Comparison of ENCODE assay signal across 7 cellular contexts in the genomic region with DNA sequence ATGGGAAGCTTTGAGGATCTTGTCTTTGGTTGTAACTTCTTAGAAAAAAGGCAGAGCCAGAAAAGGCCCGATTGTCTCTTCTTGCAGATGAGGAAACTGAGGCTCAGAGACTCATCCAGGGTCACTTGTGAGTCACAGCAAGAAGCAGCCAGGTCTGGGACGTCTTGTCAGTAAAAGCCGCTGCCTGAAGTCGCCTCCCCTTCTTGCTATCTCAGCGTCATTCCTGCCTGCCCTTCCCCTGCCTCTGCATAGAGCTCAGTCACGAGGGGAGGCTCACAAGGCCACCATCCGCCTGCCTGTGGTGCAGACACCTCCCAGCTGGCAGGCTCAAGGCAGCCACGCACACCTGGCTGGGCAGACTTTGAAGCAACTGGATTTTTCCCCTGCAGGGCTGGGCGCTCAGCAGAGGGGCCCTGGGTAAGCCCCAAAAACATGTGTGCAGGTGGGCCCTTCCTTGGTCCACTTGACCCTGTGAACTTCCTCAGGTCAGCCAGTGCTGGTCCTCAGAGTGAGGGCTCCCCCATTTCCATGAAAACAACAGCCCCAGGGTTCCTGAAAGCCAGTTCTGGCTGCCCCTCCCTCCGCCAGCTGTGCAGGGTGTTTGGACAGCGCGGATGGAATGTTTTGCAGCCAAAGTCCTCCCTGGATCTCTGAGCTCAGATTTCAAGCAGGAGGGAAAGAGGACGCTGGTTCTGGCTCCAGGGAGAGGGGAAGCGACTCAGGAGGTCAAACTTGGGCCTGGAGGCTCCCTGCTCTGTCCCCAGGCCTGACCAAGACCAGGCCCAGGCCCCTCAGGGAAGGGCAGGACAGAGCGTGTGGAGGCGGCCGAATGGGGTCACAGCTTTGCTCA. TPM values are rescaled to one million over a fixed set of nuclear protein-coding genes. Genes with fewer than 3 reads are reported as not detected.
DNase-seq lines count a peak whose midpoint lies in the region; ATAC-seq and TF ChIP-seq lines count a peak whose summit lies in the region.

No MANE protein-coding gene starts in this region.

- H3K27me3 ChIP-seq in NT2/D1 (ENCODE audit: insufficient read depth, insufficient read length) (peaks cover 14% of the 10 kb centered on the region), dorsolateral prefrontal cortex (no peaks in the 10 kb centered on the region), lung (ENCODE audit: control insufficient read depth, insufficient read depth) (no peaks in the 10 kb centered on the region), tibial nerve (no peaks in the 10 kb centered on the region), WERI-Rb-1 (ENCODE audit: insufficient read depth, low read depth, severe bottlenecking) (no peaks in the 10 kb centered on the region)

- TF ChIP-seq EP300 in tibial nerve (IDR thresholded peaks at IDR 0.05), result peak in 1 of 2 donors; percentile 72

- H3K4me3 ChIP-seq in NT2/D1 (ENCODE audit: insufficient read length, low read depth), result no peak overlapping the region
- no peak overlapping the region for H3K4me3 ChIP-seq in dorsolateral prefrontal cortex
- no peak overlapping the region for H3K4me3 ChIP-seq in lung
- no peak overlapping the region for H3K4me3 ChIP-seq in tibial nerve
- no peak overlapping the region for H3K4me3 ChIP-seq in WERI-Rb-1 (ENCODE audit: low read depth, low read length)

- intact Hi-C loops in dorsolateral prefrontal cortex (cut with DNase I), result no loop called here

- no peaks in the 10 kb centered on the region for H3K9me3 ChIP-seq in NT2/D1 (ENCODE audit: insufficient read depth, low read length)
- H3K9me3 ChIP-seq in lung (ENCODE audit: control insufficient read depth in 2 of 2, insufficient read depth in 1 of 2, low read length in 1 of 2), result no peaks in the 10 kb centered on the region
- no peaks in the 10 kb centered on the region for H3K9me3 ChIP-seq in tibial nerve
- no peaks in the 10 kb centered on the region for H3K9me3 ChIP-seq in WERI-Rb-1 (ENCODE audit: severe bottlenecking)

- peak overlapping the region; percentile 66 for H3K9ac ChIP-seq in NT2/D1 (ENCODE audit: insufficient read length, low read depth)

- ATAC-seq in lung (ENCODE audit: insufficient read depth, low FRiP score), result no peak

- H3K4me1 ChIP-seq in NT2/D1 (ENCODE audit: insufficient read depth, insufficient read length), result peaks cover 23% of the 10 kb centered on the region
- peaks cover 4 to 5% of the 10 kb centered on the region in 2 donors for H3K4me1 ChIP-seq in lung (ENCODE audit: control insufficient read depth in 2 of 2, insufficient read depth in 2 of 2, low read length in 2 of 2)
- peaks cover 0 to 57% (median 23%) of the 10 kb centered on the region in 4 donors for H3K4me1 ChIP-seq in tibial nerve

- no peak for TF ChIP-seq CTCF in dorsolateral prefrontal cortex (IDR thresholded peaks at IDR 0.05 in 54 of 56, conservative IDR thresholded peaks at IDR 0.05 in 2 of 56; ENCODE audit: low read depth in 1 of 56, partially characterized antibody in 56 of 56)
- no peak for TF ChIP-seq CTCF in lung (IDR thresholded peaks at IDR 0.05; ENCODE audit: control extremely low read depth, extremely low read depth)
- peak in 1 of 5 experiments; percentile 7 for TF ChIP-seq CTCF in tibial nerve (IDR thresholded peaks at IDR 0.05)
- TF ChIP-seq CTCF in WERI-Rb-1 (IDR thresholded peaks at IDR 0.05; ENCODE audit: low read depth, low read length), result no peak

- peak overlapping the region in 41 of 59 donors; percentile 3 to 86 (median 50) for H3K27ac ChIP-seq in dorsolateral prefrontal cortex
- H3K27ac ChIP-seq in lung (ENCODE audit: low read depth in 1 of 2, low read length in 1 of 2), result peak overlapping the region; percentile 55 to 62
- peak overlapping the region; percentile 58 to 95 (median 88) for H3K27ac ChIP-seq in tibial nerve
- no peak overlapping the region for H3K27ac ChIP-seq in WERI-Rb-1

- peak; percentile 25 for DNase-seq in NT2/D1 (ENCODE audit: low read depth, low spot score)
- peak in 4 of 10 donors; percentile 6 to 46 (median 32) for DNase-seq in dorsolateral prefrontal cortex
- no peak for DNase-seq in lung (ENCODE audit: low spot score)
- peak; percentile 79 to 85 for DNase-seq in tibial nerve (ENCODE audit: low spot score in 2 of 2)
- no peak for DNase-seq in NCI-H2196 treated with DMSO at 0.1 percent for 48 hours (lab: John Stamatoyannopoulos, UW; ENCODE audit: unreplicated experiment)
- DNase-seq in WERI-Rb-1, result no peak
- DNase-seq in SHP77 treated with DMSO at 0.1 percent for 48 hours (lab: John Stamatoyannopoulos, UW), result no peak

- H3K36me3 ChIP-seq in NT2/D1 (ENCODE audit: insufficient read depth, insufficient read length, low read length) (no peaks in the 10 kb centered on the region), lung (ENCODE audit: control insufficient read depth in 2 of 2, insufficient read depth in 2 of 2, low read length in 2 of 2) (no peaks in the 10 kb centered on the region), tibial nerve (no peaks in the 10 kb centered on the region), WERI-Rb-1 (no peaks in the 10 kb centered on the region)

- 67 to 72% methylated on average over 17 of the region's 17 CpGs for WGBS in lung, 2 donors
- WGBS in tibial nerve, 2 donors, result 46 to 48% methylated on average over 15 to 17 of the region's 17 CpGs

- TF ChIP-seq POLR2A in tibial nerve (IDR thresholded peaks at IDR 0.05), result peak in 1 of 2 donors; percentile 7

RNA-seq across cellular contexts. Expression of gene RAB3IL1, which starts 6.0 kb away (rescaled TPM):
- total RNA-seq in dorsolateral prefrontal cortex (10 to 100 TPM in 71 of 120 experiments, 1 to 10 TPM in 49; 5.8 to 23.3 (median 10.7) TPM), lung (10 to 100 TPM in 1 of 2 donors, 1 to 10 TPM in 1; 8.8 to 10.9 TPM), tibial nerve (100 to 1,000 TPM in 1 of 4 donors, 10 to 100 TPM in 3; 58.8 to 127 (median 71.1) TPM)
- polyA plus RNA-seq in lung, result 10 to 100 TPM in 1 of 2 donors, 1 to 10 TPM in 1; 6.7 to 20.8 TPM

RNA-seq across cellular contexts. Expression of gene BEST1, which starts 26.8 kb away (rescaled TPM):
- total RNA-seq in dorsolateral prefrontal cortex (100 to 1,000 TPM in 2 of 120 experiments, 10 to 100 TPM in 118; 10.7 to 176 (median 32.0) TPM), lung (10 to 100 TPM in 1 of 2 donors, 1 to 10 TPM in 1; 4.9 to 16.6 TPM), tibial nerve (10 to 100 TPM; 33.2 to 53.2 (median 45.7) TPM)
- 10 to 100 TPM in 1 of 2 donors, 1 to 10 TPM in 1; 6.1 to 27.3 TPM for polyA plus RNA-seq in lung

RNA-seq across cellular contexts. Expression of gene FADS3, which starts 32.0 kb away (rescaled TPM):
- total RNA-seq in dorsolateral prefrontal cortex (100 to 1,000 TPM in 31 of 120 experiments, 10 to 100 TPM in 89; 52.0 to 134 (median 87.6) TPM), lung (10 to 100 TPM; 12.3 to 64.8 TPM), tibial nerve (100 to 1,000 TPM; 135 to 327 (median 205) TPM)
- 10 to 100 TPM; 52.7 to 56.2 TPM for polyA plus RNA-seq in lung

RNA-seq across cellular contexts. Expression of gene FTH1, which starts 44.0 kb away (rescaled TPM):
- total RNA-seq in dorsolateral prefrontal cortex, result 1,000 to 10,000 TPM; 2,016 to 5,225 (median 3,057) TPM
- 1,000 to 10,000 TPM; 1,737 to 4,072 TPM for total RNA-seq in lung
- over 10,000 TPM in 1 of 2 donors, 1,000 to 10,000 TPM in 1; 6,299 to 24,273 TPM for polyA plus RNA-seq in lung
- 1,000 to 10,000 TPM; 3,872 to 5,003 (median 4,779) TPM for total RNA-seq in tibial nerve

Comparison
In these comparisons a context has a peak if more than half of its experiments do, and no peak if none do; other contexts are left out.
1. DNase-seq: peak in NT2/D1 (single experiment) and tibial nerve (2 of 2); none in lung (single experiment), NCI-H2196 treated with DMSO at 0.1 percent for 48 hours (single experiment), WERI-Rb-1 (single experiment) and SHP77 treated with DMSO at 0.1 percent for 48 hours (single experiment).